In the genomic region with DNA sequence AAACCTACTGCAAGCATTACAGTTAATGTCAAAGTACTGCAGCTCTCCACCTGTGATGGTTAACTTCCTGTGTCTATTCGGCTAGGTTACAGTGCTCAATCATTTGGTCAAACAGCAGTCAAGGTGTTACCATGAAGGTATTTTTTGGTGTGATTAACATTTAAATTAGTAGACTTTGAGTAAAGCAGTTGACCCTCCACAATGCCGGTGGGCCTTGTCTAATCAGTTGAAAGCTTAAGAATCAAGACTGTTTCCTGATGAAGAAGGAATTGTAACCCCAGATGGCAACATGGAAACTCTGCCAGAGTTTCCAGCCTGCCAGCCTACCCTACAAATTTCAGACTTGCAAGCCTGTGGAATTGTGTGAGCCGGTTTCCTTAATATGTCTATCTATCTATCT, we compare ENCODE assay signal across 8 cellular contexts.
"Had no signal": no experiment of that assay in that cellular context is flagged by ENCODE, and none has a peak within 500 bp of the region (broad histone marks: within the 10 kb centered on the region; RNA-seq: fewer than 3 reads in every experiment).

No MANE protein-coding gene starts in this region.

- DNase-seq: GDM1, GF-D8 had no signal

- ATAC-seq: GM12878 had no signal

- FAIRE-seq: G401.6, GM12878, GM12891, GM12892, GM18507, GM19239 had no signal

- H3K4me3 ChIP-seq: GM12878 had no signal
